ENCODE assay signal across 9 cellular contexts in the genomic region with DNA sequence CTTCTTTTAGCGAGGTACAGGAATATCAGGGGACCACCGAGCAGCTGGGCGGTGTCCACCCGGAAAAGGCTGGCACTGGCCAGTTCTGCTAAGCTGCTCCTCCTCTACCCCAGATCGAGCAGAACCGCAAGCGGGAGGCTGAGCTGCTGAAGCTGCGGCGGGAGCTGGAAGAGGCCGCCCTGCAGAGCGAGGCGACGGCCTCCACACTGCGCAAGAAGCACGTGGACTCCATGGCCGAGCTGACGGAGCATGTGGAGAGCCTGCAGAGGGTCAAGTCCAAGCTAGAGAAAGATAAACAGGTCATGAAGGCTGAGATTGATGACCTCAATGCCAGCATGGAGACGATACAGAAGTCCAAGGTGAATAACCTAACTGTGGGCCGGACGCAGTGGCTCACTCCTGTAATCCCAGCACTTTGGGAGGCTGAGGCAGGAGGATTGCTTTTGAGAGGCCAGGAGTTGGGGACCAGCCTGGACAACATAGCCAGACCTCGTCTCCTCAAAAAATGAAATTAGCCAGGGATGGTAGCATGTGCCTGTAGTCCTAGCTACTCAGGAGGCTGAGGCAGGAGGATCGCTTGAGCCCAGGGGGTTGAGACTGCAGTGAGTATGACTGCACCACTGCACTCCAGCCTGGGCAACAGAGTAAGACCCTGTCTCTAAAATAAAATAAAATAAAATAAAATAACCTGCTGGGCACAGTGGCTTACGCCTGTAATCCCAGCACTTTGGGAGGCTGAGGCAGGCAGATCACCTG. TPM values are rescaled to one million over a fixed set of nuclear protein-coding genes. Genes with fewer than 3 reads are reported as not detected.
"Had no signal": no experiment of that assay in that cellular context is flagged by ENCODE, and none has a peak within 500 bp of the region (broad histone marks: within the 10 kb centered on the region; RNA-seq: fewer than 3 reads in every experiment).

No MANE protein-coding gene starts in this region.

- H3K4me3 Mint-ChIP-seq: GM23338, H9, HFFc6 had no signal

- FAIRE-seq: H1, H54 had no signal

- DNase-seq: H9, HCEC 1CT, HFFc6, IMR-90, KBM-7 had no signal

- H3K27ac ChIP-seq: HL-60 had no signal

- H3K4me2 ChIP-seq: GM23338 had no signal

- H3K4me3 ChIP-seq: GM23338 had no signal

- H2AFZ ChIP-seq: GM23338 had no signal

- H3K27ac Mint-ChIP-seq: GM23338, HFFc6 had no signal

- H3K9me3 Mint-ChIP-seq: GM23338, H9, HFFc6 had no signal

RNA-seq across cellular contexts. Expression of a gene that starts 15.3 kb away (rescaled TPM):
- total RNA-seq: GM23338, H1, H9 had no signal
- polyA plus RNA-seq: GM23338, H1 had no signal
